In genomic region chr21:42108554-42108885, GRCh38 we compare ENCODE assay signal across 18 cellular contexts. TPM values are rescaled to one million over a fixed set of nuclear protein-coding genes. Genes with fewer than 3 reads are reported as not detected.
DNase-seq lines count a peak whose midpoint lies in the region; ATAC-seq and TF ChIP-seq lines count a peak whose summit lies in the region.
"Had no signal": no experiment of that assay in that cellular context is flagged by ENCODE, and none has a peak within 500 bp of the region (broad histone marks: within the 10 kb centered on the region; RNA-seq: fewer than 3 reads in every experiment).

No MANE protein-coding gene starts in this region.

- H2AFZ ChIP-seq in DND-41 (ENCODE audit: low read depth, low read length) (peak overlapping the region; percentile 32; the same call in 1 of the 2 replicates), IMR-90 (replicated peaks; ENCODE audit: low read length, poor library complexity) (no peak overlapping the region), SK-N-SH (ENCODE audit: low read depth) (no peak overlapping the region)

- H3K9ac ChIP-seq in DND-41 (ENCODE audit: low read depth, low read length) (peak overlapping the region; percentile 49), IMR-90 (ENCODE audit: low read depth, low read length) (no peak overlapping the region), rectal smooth muscle tissue (ENCODE audit: low read length) (no peak overlapping the region), SK-N-SH (no peak overlapping the region)

- H3K4ac ChIP-seq in IMR-90 (ENCODE audit: low read depth, low read length) = no peak overlapping the region

- CTCF ChIA-PET in IMR-90 (lab: Yijun Ruan, JAX) = interaction anchor here (0.9 to 1.7 kb wide), 4 partner anchors 11 to 292 kb away, joined by 3 to 8 read pairs (median 5); no protein-coding TSS in a partner anchor
- CTCF ChIA-PET in SK-N-SH (lab: Yijun Ruan, JAX) = interaction anchor here (0.6 to 4.8 kb wide), 12 partner anchors 9 to 496 kb away, joined by 3 to 55 read pairs (median 4); no protein-coding TSS in a partner anchor

- ATAC-seq in DND-41 (ENCODE audit: insufficient read depth, low read depth) (no peak; the same call in 2 of the 3 replicates), IMR-90 (ENCODE audit: low read depth) (no peak), HG03159 (IDR thresholded peaks at IDR 0.05; ENCODE audit: unreplicated experiment) (no peak)

- H4K5ac ChIP-seq in IMR-90 (ENCODE audit: low read depth, low read length) = no peak overlapping the region

- no peaks in the 10 kb centered on the region for H3K9me2 ChIP-seq in SK-N-SH

- no peak for DNase-seq in DND-41
- DNase-seq in IMR-90 = no peak
- DNase-seq in ascending aorta (ENCODE audit: low spot score in 2 of 2) = no peak
- DNase-seq in epidermal melanocyte (ENCODE audit: insufficient read length, low spot score) = no peak
- DNase-seq in SK-N-SH = no peak
- DNase-seq: esophagus squamous epithelium; NK-92 treated with Interleukin-12 subunit alpha and Interleukin-12 subunit beta, amount 100 ng/mL, for 24 hours had no signal

- TF ChIP-seq POLR2A in IMR-90 (IDR thresholded peaks at IDR 0.05; ENCODE audit: low read depth, low read length) = no peak

- no peak overlapping the region for H2BK5ac ChIP-seq in IMR-90 (ENCODE audit: low read depth, low read length, poor library complexity, severe bottlenecking)

- no peak overlapping the region for H3K14ac ChIP-seq in IMR-90 (replicated peaks; ENCODE audit: low read depth, low read length)

- H4K91ac ChIP-seq in IMR-90 (ENCODE audit: insufficient read depth, low read depth, low read length) = 0 out of 2 replicates have a peak overlapping the region, but pooled peaks have one; percentile 68

- peak overlapping the region; percentile 72; the same call in 1 of the 2 replicates for H2AK5ac ChIP-seq in IMR-90 (ENCODE audit: low read depth, low read length)

- intact Hi-C loops in IMR-90 (cut with micrococcal nuclease) = no loop called here
- intact Hi-C loops in ascending aorta (cut with DNase I) = no loop called here

- TF ChIP-seq RAD21 in IMR-90 (IDR thresholded peaks at IDR 0.05; ENCODE audit: low read length) (no peak), SK-N-SH (IDR thresholded peaks at IDR 0.05; ENCODE audit: low read length) (no peak)

- peak overlapping the region; percentile 70; the same call in 1 of the 2 replicates for H2BK120ac ChIP-seq in IMR-90 (ENCODE audit: low read depth, low read length)

- dilution Hi-C loops in IMR-90 (cut with HindIII; ENCODE audit: low sequenced_read_pairs, unreplicated experiment) = no loop called here

- TF ChIP-seq CTCF in DND-41 (IDR thresholded peaks at IDR 0.05; ENCODE audit: borderline replicate concordance, extremely low read depth, low read length, poor library complexity, severe bottlenecking) (no peak), IMR-90 (conservative IDR thresholded peaks at IDR 0.05; ENCODE audit: low read depth, low read length) (no peak), ascending aorta (IDR thresholded peaks at IDR 0.05) (no peak), SK-N-SH (IDR thresholded peaks at IDR 0.05) (no peak)

- H3K23ac ChIP-seq in IMR-90 (ENCODE audit: low read depth, low read length) = no peak overlapping the region

- no peaks in the 10 kb centered on the region for H3K79me1 ChIP-seq in IMR-90 (ENCODE audit: low read depth in 1 of 2, low read length in 2 of 2)

- no peak overlapping the region for H3K18ac ChIP-seq in IMR-90 (ENCODE audit: low read depth, low read length)

- POLR2A ChIA-PET in IMR-90 (lab: Charles Lee; ENCODE audit: unreplicated experiment) (no interaction called here), SK-N-SH (lab: Yijun Ruan, JAX) (no interaction called here)

- H3K56ac ChIP-seq in IMR-90 (ENCODE audit: extremely low read depth, insufficient read depth, low read length) = no peak overlapping the region

- no peaks in the 10 kb centered on the region for H3K9me1 ChIP-seq in IMR-90 (ENCODE audit: insufficient read depth, low read length)

- peak overlapping the region; percentile 65 for H3K4me2 ChIP-seq in DND-41 (ENCODE audit: insufficient read depth, low read length)
- H3K4me2 ChIP-seq in IMR-90 (ENCODE audit: low read depth, low read length) = no peak overlapping the region
- H3K4me2 ChIP-seq in SK-N-SH = no peak overlapping the region

- H3K4me1 ChIP-seq in DND-41 (ENCODE audit: insufficient read depth, low read length) (peaks cover 33% of the 10 kb centered on the region), IMR-90 (ENCODE audit: control insufficient read depth, insufficient read depth, low read length) (peaks cover 3% of the 10 kb centered on the region; the same call in 1 of the 2 replicates), rectal smooth muscle tissue (ENCODE audit: control insufficient read depth, insufficient read depth, low read length) (no peaks in the 10 kb centered on the region), ascending aorta (no peaks in the 10 kb centered on the region), SK-N-SH (ENCODE audit: control insufficient read depth in 1 of 2, insufficient read depth in 2 of 2, low read depth in 1 of 2, low read length in 1 of 2) (peaks cover 0 to 6% of the 10 kb centered on the region in 2 experiments; a peak in 1 of 4 replicates)

- in situ Hi-C loops in IMR-90 (cut with MboI; ENCODE audit: low sequenced_read_pairs) = no loop called here

- 96% methylated on average over 6 of the region's 16 CpGs; no CpG with 5 or more reads in 1 of the 2 experiments for WGBS in IMR-90 (ENCODE audit: extremely low coverage in 2 of 2, insufficient read length in 1 of 2), 2 experiments
- 79% methylated on average over 13 of the region's 16 CpGs for WGBS in SK-N-SH (ENCODE audit: low lambda C conversion rate)

- 0 out of 2 replicates have a peak overlapping the region, but pooled peaks have one; percentile 14 for H2BK20ac ChIP-seq in IMR-90 (ENCODE audit: low read depth, low read length)

- H3K27ac ChIP-seq in DND-41 (ENCODE audit: low read length) (peak overlapping the region; percentile 94), IMR-90 (ENCODE audit: insufficient read depth, low read length) (no peak overlapping the region), angular gyrus (ENCODE audit: low read depth, low read length) (peak overlapping the region; percentile 71), rectal smooth muscle tissue (ENCODE audit: low read depth, low read length) (no peak overlapping the region), ascending aorta (no peak overlapping the region), SK-N-SH (ENCODE audit: low read depth in 2 of 2, low read length in 1 of 2) (no peak overlapping the region)
- H3K27ac ChIP-seq: esophagus squamous epithelium, gastroesophageal sphincter had no signal

- no peaks in the 10 kb centered on the region for H3K36me3 ChIP-seq in DND-41 (ENCODE audit: insufficient read depth, low read length)
- H3K36me3 ChIP-seq in IMR-90 (ENCODE audit: control insufficient read depth, insufficient read depth, low read length) = no peaks in the 10 kb centered on the region
- H3K36me3 ChIP-seq in rectal smooth muscle tissue (ENCODE audit: control insufficient read depth, insufficient read depth, low read length) = no peaks in the 10 kb centered on the region
- H3K36me3 ChIP-seq in ascending aorta = no peaks in the 10 kb centered on the region
- H3K36me3 ChIP-seq in SK-N-SH (replicated peaks in 1 of 2; ENCODE audit: control insufficient read depth in 1 of 2, insufficient read depth in 2 of 2, low read length in 1 of 2) = no peaks in the 10 kb centered on the region
- H3K36me3 ChIP-seq: esophagus squamous epithelium, gastroesophageal sphincter had no signal

- no peak overlapping the region for H2BK15ac ChIP-seq in IMR-90 (ENCODE audit: low read depth, low read length)

- H3K27me3 ChIP-seq in DND-41 (ENCODE audit: insufficient read depth, low read length, poor library complexity) (no peaks in the 10 kb centered on the region), IMR-90 (ENCODE audit: control insufficient read depth, insufficient read depth, low read length) (peaks cover 8% of the 10 kb centered on the region; the same call in 1 of the 2 replicates), rectal smooth muscle tissue (ENCODE audit: control insufficient read depth, insufficient read depth, low read length) (peaks cover 2% of the 10 kb centered on the region), ascending aorta (no peaks in the 10 kb centered on the region), SK-N-SH (ENCODE audit: insufficient read depth) (no peaks in the 10 kb centered on the region)

- no peaks in the 10 kb centered on the region for H3K79me2 ChIP-seq in DND-41 (ENCODE audit: insufficient read depth, low read length)
- H3K79me2 ChIP-seq in SK-N-SH (ENCODE audit: insufficient read depth) = no peaks in the 10 kb centered on the region

- no peak overlapping the region for H4K8ac ChIP-seq in IMR-90 (ENCODE audit: low read depth in 2 of 2, low read length in 2 of 2)

- peak overlapping the region in 1 of 2 experiments; percentile 49; a peak in 2 of 4 replicates for H3K4me3 ChIP-seq in DND-41 (ENCODE audit: low read depth in 1 of 2, low read length in 2 of 2)
- no peak overlapping the region for H3K4me3 ChIP-seq in IMR-90 (ENCODE audit: insufficient read depth, low read depth, low read length)
- peak overlapping the region; percentile 4 for H3K4me3 ChIP-seq in rectal smooth muscle tissue (ENCODE audit: low read length)
- H3K4me3 ChIP-seq in ascending aorta = no peak overlapping the region
- no peak overlapping the region for H3K4me3 ChIP-seq in SK-N-SH (ENCODE audit: low read depth in 2 of 2, low read length in 1 of 2)
- H3K4me3 ChIP-seq: esophagus squamous epithelium, gastroesophageal sphincter had no signal

- no TSS peak for BruUV-seq in IMR-90 (replicated peaks; lab: Mats Ljungman, UMichigan)

- H3K9me3 ChIP-seq in DND-41 (ENCODE audit: insufficient read depth, low read length, severe bottlenecking) (no peaks in the 10 kb centered on the region), IMR-90 (ENCODE audit: control insufficient read depth, insufficient read depth, low read length) (no peaks in the 10 kb centered on the region), ascending aorta (no peaks in the 10 kb centered on the region), SK-N-SH (no peaks in the 10 kb centered on the region)
- H3K9me3 ChIP-seq: esophagus squamous epithelium, gastroesophageal sphincter had no signal

- H2AK9ac ChIP-seq in IMR-90 (replicated peaks; ENCODE audit: low read depth, low read length, poor library complexity) = no peak overlapping the region

- no peak for TF ChIP-seq EP300 in SK-N-SH (IDR thresholded peaks at IDR 0.05; ENCODE audit: borderline replicate concordance in 1 of 2, low read depth in 1 of 2, low read length in 1 of 2)

- no peaks in the 10 kb centered on the region for H3F3A ChIP-seq in SK-N-SH (replicated peaks; ENCODE audit: insufficient read depth)

- H4K20me1 ChIP-seq in DND-41 (ENCODE audit: insufficient read depth, low read length) = no peaks in the 10 kb centered on the region
- H4K20me1 ChIP-seq in IMR-90 (ENCODE audit: insufficient read depth, low read length) = no peaks in the 10 kb centered on the region
- no peaks in the 10 kb centered on the region for H4K20me1 ChIP-seq in SK-N-SH (ENCODE audit: insufficient read depth)

RNA-seq across cellular contexts. Expression of gene UMODL1, which starts 37.4 kb away (rescaled TPM):
- not detected in 2 replicates for total RNA-seq in IMR-90 (2012; rRNA removed)
- 0.02 TPM in 1 of 2 replicates, not detected in the other for polyA plus RNA-seq in IMR-90 (2012; rRNA removed)
- 0.03 TPM in 1 of 2 replicates, not detected in the other for polyA plus RNA-seq in IMR-90 (2012; cell fraction: cytosol; rRNA removed)
- polyA plus RNA-seq in IMR-90 (2012; cell fraction: nucleus; rRNA removed; ENCODE audit: low replicate concordance) = 0.04 and 0.07 TPM in 2 replicates
- not detected for total RNA-seq in ascending aorta
- not detected in 2 replicates for polyA plus RNA-seq in SK-N-SH (2012; rRNA removed)
- not detected in 2 replicates for polyA plus RNA-seq in SK-N-SH (2012; cell fraction: cytosol; rRNA removed)
- polyA plus RNA-seq in SK-N-SH (2012; cell fraction: nucleus; rRNA removed) = not detected in 2 replicates
- total RNA-seq: activated T-cell treated with anti-CD3 and anti-CD28 coated beads, Interleukin-2, amount 50 U/mL, for 4 hours; esophagus squamous epithelium; gastroesophageal sphincter; kidney epithelial cell; LHCN-M2; mesenteric fat pad; natural killer cell treated with Interleukin-12 subunit alpha and Interleukin-12 subunit beta and Interleukin-15 and Interleukin-18, amount 100 ng/mL, for 72 hours; RPMI7951 had no signal
- polyA plus RNA-seq: aorta had no signal

Comparison
In these comparisons a context has a peak if more than half of its experiments do, and no peak if none do; other contexts are left out.
1. H3K27ac ChIP-seq: peak in DND-41 (single experiment) and angular gyrus (single experiment); none in IMR-90 (single experiment), rectal smooth muscle tissue (single experiment), ascending aorta (0 of 2) and SK-N-SH (0 of 2).